ENCODE assay signal across 13 cellular contexts in the genomic region with DNA sequence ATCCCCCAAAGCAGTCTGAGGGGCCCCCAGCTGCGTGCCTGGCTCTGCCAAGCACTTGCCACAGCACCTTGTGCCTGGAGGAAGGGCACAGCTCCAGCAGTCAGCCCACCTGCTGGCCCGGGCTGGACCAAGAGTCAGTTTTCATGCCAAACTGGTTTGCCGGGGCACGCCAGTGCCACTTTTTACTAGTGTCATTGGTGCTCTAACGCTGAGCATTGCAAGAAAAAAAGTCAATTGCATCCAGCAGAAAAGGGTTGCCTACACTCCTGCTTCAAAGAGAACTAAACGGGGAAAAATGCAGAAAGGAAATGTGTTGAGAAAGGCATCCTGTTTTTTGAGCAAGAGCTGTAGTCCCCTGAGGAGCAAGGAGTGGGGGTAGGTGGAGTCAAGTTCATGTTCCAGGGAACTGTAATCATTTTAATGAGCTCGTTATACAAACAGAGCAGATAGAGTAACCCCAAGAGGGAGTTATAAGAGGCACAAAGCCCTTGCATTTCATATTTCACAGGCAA.
DNase-seq lines count a peak whose midpoint lies in the region; ATAC-seq and TF ChIP-seq lines count a peak whose summit lies in the region.
"Had no signal": no experiment of that assay in that cellular context is flagged by ENCODE, and none has a peak within 500 bp of the region (broad histone marks: within the 10 kb centered on the region; RNA-seq: fewer than 3 reads in every experiment).

No MANE protein-coding gene starts in this region.

- no peak for TF ChIP-seq CTCF in AG09309 (IDR thresholded peaks at IDR 0.05; ENCODE audit: control insufficient read depth, insufficient read depth, low read depth, low read length, missing control alignments)
- TF ChIP-seq CTCF in astrocyte of the spinal cord (IDR thresholded peaks at IDR 0.05; ENCODE audit: low read depth, low read length), result no peak

- no peak for ATAC-seq in GM21390 (IDR thresholded peaks at IDR 0.05; ENCODE audit: unreplicated experiment)
- ATAC-seq: activated CD8-positive, alpha-beta T cell treated with anti-CD3 and anti-CD28 coated beads, Interleukin-2, amount 10 ng/mL, durations not matched to agents 7 days and 5 days; CD8-positive, alpha-beta T cell had no signal

- peak; percentile 17 for DNase-seq in AG09309 (ENCODE audit: low read depth)
- peak; percentile 25 to 27 for DNase-seq in Kasumi-1 (lab: John Stamatoyannopoulos, UW)
- peak; percentile 1 for DNase-seq in astrocyte of the spinal cord (ENCODE audit: low read depth, low spot score)
- peak; percentile 57 for DNase-seq in iPS-NIHi11 (ENCODE audit: low spot score)
- no peak for DNase-seq in stimulated activated CD4-positive, alpha-beta T cell treated with anti-CD3 and anti-CD28 coated beads, Interleukin-2, amount 100 ng/mL, for 24 hours
- no peak for DNase-seq in kidney glomerular epithelial cell (lab: John Stamatoyannopoulos, UW)
- no peak for DNase-seq in stimulated activated CD8-positive, alpha-beta memory T cell treated with anti-CD3 and anti-CD28 coated beads, Interleukin-4, amount 100 ng/mL, for 48 hours
- DNase-seq: activated CD8-positive, alpha-beta T cell treated with anti-CD3 and anti-CD28 coated beads, Interleukin-2, amount 10 ng/mL, durations not matched to agents 7 days and 5 days; CD8-positive, alpha-beta T cell; HCEC 1CT; stimulated activated CD4-positive, alpha-beta T cell treated with anti-CD3 and anti-CD28 coated beads, Interleukin-2, amount 100 ng/mL, for 48 hours had no signal

- H3K4me3 ChIP-seq in AG09309 (ENCODE audit: control insufficient read depth, low read depth, low read length) (no peak overlapping the region), astrocyte of the spinal cord (ENCODE audit: low read depth, low read length) (no peak overlapping the region)
- H3K4me3 ChIP-seq: adrenal gland had no signal

- in situ Hi-C loops in astrocyte of the spinal cord (cut with HindIII; ENCODE audit: low sequenced_read_pairs), result no loop called here

Comparison
In these comparisons a context has a peak if more than half of its experiments do, and no peak if none do; other contexts are left out.
1. DNase-seq: peak in AG09309 (single experiment), Kasumi-1 (2 of 2), astrocyte of the spinal cord (single experiment) and iPS-NIHi11 (single experiment); none in stimulated activated CD4-positive, alpha-beta T cell treated with anti-CD3 and anti-CD28 coated beads, Interleukin-2, amount 100 ng/mL, for 24 hours (0 of 2), kidney glomerular epithelial cell (single experiment) and stimulated activated CD8-positive, alpha-beta memory T cell treated with anti-CD3 and anti-CD28 coated beads, Interleukin-4, amount 100 ng/mL, for 48 hours (single experiment).